Comparison of ENCODE assay signal across 8 cellular contexts in the genomic region with DNA sequence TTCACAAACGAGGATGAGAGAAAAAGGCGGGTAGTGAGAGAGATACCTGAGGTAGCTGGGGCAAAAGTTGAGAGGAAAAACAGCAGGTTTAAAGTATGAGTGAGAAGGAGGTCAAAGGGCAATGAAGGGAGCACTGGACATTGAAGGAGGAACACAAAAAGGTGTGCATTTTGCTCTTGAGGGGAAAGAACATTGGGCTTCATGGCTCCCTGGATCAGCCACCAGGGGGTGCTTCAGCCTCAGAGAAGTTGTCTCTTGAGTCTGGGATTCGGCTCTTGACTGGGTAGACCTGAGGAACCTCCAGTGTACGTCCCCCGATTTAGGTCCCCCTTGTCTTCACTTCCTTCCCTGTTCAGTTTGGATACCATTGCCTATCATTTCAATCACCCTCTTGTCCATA.
DNase-seq lines count a peak whose midpoint lies in the region; ATAC-seq and TF ChIP-seq lines count a peak whose summit lies in the region.

No MANE protein-coding gene starts in this region.

- H3K9me3 Mint-ChIP-seq in CD4-positive, alpha-beta T cell, result no peaks in the 10 kb centered on the region

- peak; percentile 46 for TF ChIP-seq CTCF in CD4-positive, alpha-beta T cell (IDR thresholded peaks at IDR 0.05)
- TF ChIP-seq CTCF in brain microvascular endothelial cell (IDR thresholded peaks at IDR 0.05; ENCODE audit: low read depth, low read length, missing control alignments), result peak; percentile 87

- CTCF ChIA-PET in CD4-positive, alpha-beta T cell (lab: Charles Lee), result no interaction called here
- CTCF ChIA-PET in HEK293T (lab: Yijun Ruan, JAX), result no interaction called here

- no peak overlapping the region for H3K27ac ChIP-seq in CD4-positive, alpha-beta T cell (ENCODE audit: low read depth, low read length)
- no peak overlapping the region for H3K27ac ChIP-seq in SJCRH30
- no peak overlapping the region for H3K27ac ChIP-seq in brain microvascular endothelial cell

- H3K4me3 ChIP-seq in SJCRH30 (no peak overlapping the region), brain microvascular endothelial cell (ENCODE audit: low read depth, low read length) (no peak overlapping the region)

- no peaks in the 10 kb centered on the region for H3K9me3 ChIP-seq in CD4-positive, alpha-beta T cell (ENCODE audit: control insufficient read depth, low read length)
- H3K9me3 ChIP-seq in SJCRH30 (replicated peaks), result no peaks in the 10 kb centered on the region

- POLR2A ChIA-PET in CD4-positive, alpha-beta T cell (lab: Charles Lee), result interaction anchor here (1.2 kb wide), 1 partner anchor 60 kb away, joined by 3 read pairs; no protein-coding TSS in a partner anchor
- POLR2A ChIA-PET in HEK293T (lab: Yijun Ruan, JAX), result no interaction called here

- H3K4me1 Mint-ChIP-seq in CD4-positive, alpha-beta T cell (ENCODE audit: low read depth), result no peaks in the 10 kb centered on the region

- no peak overlapping the region for H3K27ac Mint-ChIP-seq in CD4-positive, alpha-beta T cell

- peak in 9 of 10 experiments; percentile 3 to 44 (median 10) for DNase-seq in CD4-positive, alpha-beta T cell
- DNase-seq in HEK293T (ENCODE audit: extremely low spot score) (peak; percentile 44), SJCRH30 (peak; percentile 67 to 85), brain microvascular endothelial cell (peak; percentile 36), kidney tubule cell (ENCODE audit: low spot score) (peak; percentile 37), T-helper 9 cell (no peak), G401 (ENCODE audit: low spot score) (no peak)
- DNase-seq in stimulated activated naive CD8-positive, alpha-beta T cell treated with anti-CD3 and anti-CD28 coated beads, Interleukin-15, Interleukin-2, amounts not matched to agents 100 U/mL and 50 U/mL, for 24 hours, result peak; percentile 70

- peaks cover 7% of the 10 kb centered on the region for H3K4me1 ChIP-seq in SJCRH30

- H3K27me3 Mint-ChIP-seq in CD4-positive, alpha-beta T cell, result peaks cover 23% of the 10 kb centered on the region

- in situ Hi-C loops in brain microvascular endothelial cell (cut with HindIII; ENCODE audit: low pct_ligation_motif_present, low sequenced_read_pairs), result no loop called here
- in situ Hi-C loops in G401 (cut with HindIII; ENCODE audit: low sequenced_read_pairs), result no loop called here

- no peaks in the 10 kb centered on the region for H3K27me3 ChIP-seq in CD4-positive, alpha-beta T cell (ENCODE audit: control insufficient read depth, insufficient read depth, low read length)
- no peaks in the 10 kb centered on the region for H3K27me3 ChIP-seq in SJCRH30
- H3K27me3 ChIP-seq in brain microvascular endothelial cell (replicated peaks), result no peaks in the 10 kb centered on the region

- intact Hi-C loops in CD4-positive, alpha-beta T cell (cut with DNase I, micrococcal nuclease), result loop anchor here (1.0 to 2.0 kb wide), 3 partner anchors 68 to 347 kb away; no protein-coding TSS in a partner anchor

- ATAC-seq in CD4-positive, alpha-beta T cell (ENCODE audit: poor library complexity), result no peak
- no peak for ATAC-seq in stimulated activated naive CD8-positive, alpha-beta T cell treated with anti-CD3 and anti-CD28 coated beads, Interleukin-15, Interleukin-2, amounts not matched to agents 100 U/mL and 50 U/mL, for 24 hours

- H3K36me3 ChIP-seq in SJCRH30 (no peaks in the 10 kb centered on the region), brain microvascular endothelial cell (replicated peaks) (no peaks in the 10 kb centered on the region)

- H3K4me3 Mint-ChIP-seq in CD4-positive, alpha-beta T cell, result no peak overlapping the region

- H3K36me3 Mint-ChIP-seq in CD4-positive, alpha-beta T cell (ENCODE audit: low read depth), result no peaks in the 10 kb centered on the region

TF ChIP-seq in HEK293T, 16 proteins besides CTCF, POLR2A, EP300 and RAD21:
- TF ChIP-seq ZNF384 (IDR thresholded peaks at IDR 0.05) (no peak), L3MBTL2 (conservative IDR thresholded peaks at IDR 0.05) (no peak), SP1 (IDR thresholded peaks at IDR 0.05) (no peak), FOXM1 (IDR thresholded peaks at IDR 0.05; ENCODE audit: borderline replicate concordance) (no peak), FOXK2 (IDR thresholded peaks at IDR 0.05) (no peak), SUZ12 (IDR thresholded peaks at IDR 0.05) (no peak), FOXA1 (IDR thresholded peaks at IDR 0.05) (no peak), LEF1 (IDR thresholded peaks at IDR 0.05; ENCODE audit: borderline replicate concordance) (no peak), NFRKB (IDR thresholded peaks at IDR 0.05) (no peak), ELF4 (IDR thresholded peaks at IDR 0.05) (no peak), HDGF (IDR thresholded peaks at IDR 0.05; ENCODE audit: borderline replicate concordance) (no peak), ARNT (IDR thresholded peaks at IDR 0.05) (no peak), CTBP1 (IDR thresholded peaks at IDR 0.05; ENCODE audit: borderline replicate concordance) (no peak), TARDBP (IDR thresholded peaks at IDR 0.05) (no peak), BHLHE40 (IDR thresholded peaks at IDR 0.05; ENCODE audit: borderline replicate concordance) (no peak)
- TF ChIP-seq, protein P1, sequence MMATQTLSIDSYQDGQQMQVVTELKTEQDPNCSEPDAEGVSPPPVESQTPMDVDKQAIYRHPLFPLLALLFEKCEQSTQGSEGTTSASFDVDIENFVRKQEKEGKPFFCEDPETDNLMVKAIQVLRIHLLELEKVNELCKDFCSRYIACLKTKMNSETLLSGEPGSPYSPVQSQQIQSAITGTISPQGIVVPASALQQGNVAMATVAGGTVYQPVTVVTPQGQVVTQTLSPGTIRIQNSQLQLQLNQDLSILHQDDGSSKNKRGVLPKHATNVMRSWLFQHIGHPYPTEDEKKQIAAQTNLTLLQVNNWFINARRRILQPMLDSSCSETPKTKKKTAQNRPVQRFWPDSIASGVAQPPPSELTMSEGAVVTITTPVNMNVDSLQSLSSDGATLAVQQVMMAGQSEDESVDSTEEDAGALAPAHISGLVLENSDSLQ (IDR thresholded peaks at IDR 0.05), result no peak

Comparison
In these comparisons a context has a peak if more than half of its experiments do, and no peak if none do; other contexts are left out.
1. DNase-seq: peak in CD4-positive, alpha-beta T cell (9 of 10), HEK293T (single experiment), SJCRH30 (2 of 2), brain microvascular endothelial cell (single experiment), kidney tubule cell (single experiment) and stimulated activated naive CD8-positive, alpha-beta T cell treated with anti-CD3 and anti-CD28 coated beads, Interleukin-15, Interleukin-2, amounts not matched to agents 100 U/mL and 50 U/mL, for 24 hours (single experiment); none in T-helper 9 cell (single experiment) and G401 (single experiment).